21 cellular contexts compared by ENCODE assay signal in the genomic region with DNA sequence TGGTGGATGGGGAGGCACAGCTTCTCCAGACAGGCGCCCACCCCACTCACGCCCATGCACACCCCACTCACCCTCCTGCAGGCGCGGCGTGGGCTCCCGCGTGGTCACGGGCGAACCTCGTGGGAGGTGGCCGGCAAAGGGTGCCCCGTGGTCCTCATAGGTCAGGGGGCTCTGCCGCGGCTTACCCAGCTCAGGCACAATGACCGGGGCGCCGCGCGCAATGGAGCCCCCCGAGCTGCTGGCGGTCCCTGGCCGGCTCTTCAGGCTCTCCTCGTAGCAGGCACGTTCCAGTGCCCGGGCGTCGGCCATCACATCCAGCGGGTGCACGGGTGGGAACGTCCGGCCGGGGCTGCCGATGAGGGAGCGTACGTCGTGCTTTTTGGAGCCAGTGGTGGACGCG. TPM values are rescaled to one million over a fixed set of nuclear protein-coding genes. Genes with fewer than 3 reads are reported as not detected.
DNase-seq lines count a peak whose midpoint lies in the region; ATAC-seq, FAIRE-seq and TF ChIP-seq lines count a peak whose summit lies in the region.
"Had no signal": no experiment of that assay in that cellular context is flagged by ENCODE, and none has a peak within 500 bp of the region (broad histone marks: within the 10 kb centered on the region; RNA-seq: fewer than 3 reads in every experiment).

No MANE protein-coding gene starts in this region.

- TF ChIP-seq RAD21 in IMR-90 (IDR thresholded peaks at IDR 0.05; ENCODE audit: low read length), result no peak

- H2AFZ ChIP-seq in IMR-90 (replicated peaks; ENCODE audit: low read length, poor library complexity), result no peak overlapping the region
- no peak overlapping the region for H2AFZ ChIP-seq in neuronal stem cell (ENCODE audit: low read length)

- peak overlapping the region; percentile 26 for H2AK9ac ChIP-seq in IMR-90 (replicated peaks; ENCODE audit: low read depth, low read length, poor library complexity)

- H3K79me1 ChIP-seq in IMR-90 (ENCODE audit: low read depth in 1 of 2, low read length in 2 of 2) (peaks cover 43 to 52% of the 10 kb centered on the region in 2 experiments), neuronal stem cell (ENCODE audit: low read depth, low read length) (peaks cover 15% of the 10 kb centered on the region)

- no peak for DNase-seq in IMR-90
- no peak for DNase-seq in RWPE1 (ENCODE audit: low spot score)
- DNase-seq in kidney, result peak; percentile 73
- no peak for DNase-seq in neuronal stem cell (ENCODE audit: low spot score)
- DNase-seq in DMS53 treated with DMSO at 0.1 percent for 48 hours (lab: John Stamatoyannopoulos, UW; ENCODE audit: unreplicated experiment), result no peak
- DNase-seq in T-helper 9 cell, result no peak
- DNase-seq in NCI-H2029 treated with DMSO at 0.1 percent for 48 hours (lab: John Stamatoyannopoulos, UW), result no peak
- DNase-seq: C1 segment of cervical spinal cord; CD4-positive, alpha-beta memory T cell; DMS 273 treated with DMSO at 0.1 percent for 48 hours; DMS79 treated with DMSO at 0.1 percent for 48 hours; GF-D8; GOT3 had no signal

- H3K23ac ChIP-seq in IMR-90 (ENCODE audit: low read depth, low read length), result no peak overlapping the region
- peak overlapping the region; percentile 43 for H3K23ac ChIP-seq in neuronal stem cell (ENCODE audit: low read depth, low read length, poor library complexity)

- H4K91ac ChIP-seq in IMR-90 (ENCODE audit: insufficient read depth, low read depth, low read length) (no peak overlapping the region), neuronal stem cell (ENCODE audit: low read depth, low read length, poor library complexity) (no peak overlapping the region)

- CTCF ChIA-PET in IMR-90 (lab: Yijun Ruan, JAX) (no interaction called here), RWPE1 (lab: Yijun Ruan, JAX) (interaction anchor here (1.2 kb wide), 1 partner anchor 12 kb away, joined by 3 read pairs; no protein-coding TSS in a partner anchor)

- H2BK120ac ChIP-seq in IMR-90 (ENCODE audit: low read depth, low read length) (no peak overlapping the region), neuronal stem cell (ENCODE audit: low read depth, low read length) (no peak overlapping the region)

- H3K9ac ChIP-seq in IMR-90 (ENCODE audit: low read depth, low read length) (no peak overlapping the region), kidney (ENCODE audit: low read length in 2 of 2) (no peak overlapping the region), neuronal stem cell (ENCODE audit: low read depth, low read length, poor library complexity) (peak overlapping the region; percentile 77)

- peaks cover 17% of the 10 kb centered on the region; the same call in 1 of the 2 replicates for H4K20me1 ChIP-seq in IMR-90 (ENCODE audit: insufficient read depth, low read length)

- in situ Hi-C loops in IMR-90 (cut with MboI; ENCODE audit: low sequenced_read_pairs), result no loop called here

- no peak overlapping the region for H2BK15ac ChIP-seq in IMR-90 (ENCODE audit: low read depth, low read length)
- H2BK15ac ChIP-seq in neuronal stem cell (ENCODE audit: low read length), result peak overlapping the region; percentile 17

- dilution Hi-C loops in IMR-90 (cut with HindIII; ENCODE audit: low sequenced_read_pairs, unreplicated experiment), result no loop called here

- H3K4me2 ChIP-seq in IMR-90 (ENCODE audit: low read depth, low read length) (no peak overlapping the region), neuronal stem cell (ENCODE audit: insufficient read depth, low read length, poor library complexity, severe bottlenecking) (no peak overlapping the region)

- no peak overlapping the region for H4K5ac ChIP-seq in IMR-90 (ENCODE audit: low read depth, low read length)

- no peak overlapping the region for H4K8ac ChIP-seq in IMR-90 (ENCODE audit: low read depth in 2 of 2, low read length in 2 of 2)
- H4K8ac ChIP-seq in neuronal stem cell (ENCODE audit: low read depth, low read length), result no peak overlapping the region

- H2BK5ac ChIP-seq in IMR-90 (ENCODE audit: low read depth, low read length, poor library complexity, severe bottlenecking) (no peak overlapping the region), neuronal stem cell (ENCODE audit: low read length) (peak overlapping the region; percentile 87)

- H3K27me3 ChIP-seq in IMR-90 (ENCODE audit: control insufficient read depth, insufficient read depth, low read length) (no peaks in the 10 kb centered on the region), neuronal stem cell (ENCODE audit: control insufficient read depth in 3 of 3, insufficient read depth in 3 of 3, low read depth in 1 of 3, low read length in 3 of 3) (no peaks in the 10 kb centered on the region)

- H3K36me3 ChIP-seq in IMR-90 (ENCODE audit: control insufficient read depth, insufficient read depth, low read length), result peaks cover 83% of the 10 kb centered on the region
- H3K36me3 ChIP-seq in kidney (ENCODE audit: control insufficient read depth in 1 of 2, insufficient read depth in 2 of 2, low read length in 2 of 2), result peaks cover 37 to 55% of the 10 kb centered on the region in 2 donors
- H3K36me3 ChIP-seq in neuronal stem cell (replicated peaks in 1 of 2; ENCODE audit: control insufficient read depth in 2 of 2, insufficient read depth in 2 of 2, low read length in 2 of 2), result peaks cover 49 to 78% of the 10 kb centered on the region in 2 donors

- no peak for TF ChIP-seq POLR2A in IMR-90 (IDR thresholded peaks at IDR 0.05; ENCODE audit: low read depth, low read length)

- H3K9me1 ChIP-seq in IMR-90 (ENCODE audit: insufficient read depth, low read length), result no peaks in the 10 kb centered on the region

- H3K4me3 ChIP-seq in IMR-90 (ENCODE audit: insufficient read depth, low read depth, low read length) (no peak overlapping the region), kidney (ENCODE audit: low read length in 2 of 2) (no peak overlapping the region), neuronal stem cell (ENCODE audit: low read length in 2 of 2) (no peak overlapping the region)
- H3K4me3 ChIP-seq: HAP-1 had no signal

- POLR2A ChIA-PET in IMR-90 (lab: Charles Lee; ENCODE audit: unreplicated experiment), result no interaction called here
- POLR2A ChIA-PET in RWPE1 (lab: Yijun Ruan, JAX; ENCODE audit: low non-redundant PET), result no interaction called here

- 97% methylated on average over 32 of the region's 38 CpGs; no CpG with 5 or more reads in 1 of the 2 experiments for WGBS in IMR-90 (ENCODE audit: extremely low coverage in 2 of 2, insufficient read length in 1 of 2), 2 experiments
- WGBS in neuronal stem cell (ENCODE audit: extremely low coverage in 2 of 2, insufficient read length in 2 of 2, insufficient replicate concordance in 1 of 2), 2 donors, result no CpG with 5 or more reads among the region's 38 CpGs

- TF ChIP-seq CTCF in IMR-90 (conservative IDR thresholded peaks at IDR 0.05; ENCODE audit: low read depth, low read length) (no peak), RWPE1 (conservative IDR thresholded peaks at IDR 0.05; ENCODE audit: low read depth) (no peak), kidney (IDR thresholded peaks at IDR 0.05; ENCODE audit: borderline replicate concordance, extremely low read depth, insufficient read depth) (no peak)

- no peaks in the 10 kb centered on the region for H3K9me3 ChIP-seq in IMR-90 (ENCODE audit: control insufficient read depth, insufficient read depth, low read length)
- no peaks in the 10 kb centered on the region for H3K9me3 ChIP-seq in kidney (ENCODE audit: control insufficient read depth in 1 of 2, low read length in 2 of 2)
- H3K9me3 ChIP-seq in neuronal stem cell (replicated peaks in 1 of 2; ENCODE audit: control insufficient read depth in 2 of 2, insufficient read depth in 1 of 2, low read depth in 1 of 2, low read length in 2 of 2), result peaks cover 0 to 3% of the 10 kb centered on the region in 2 donors
- H3K9me3 ChIP-seq: HAP-1 had no signal

- no peak overlapping the region for H2AK5ac ChIP-seq in IMR-90 (ENCODE audit: low read depth, low read length)
- H2AK5ac ChIP-seq in neuronal stem cell (ENCODE audit: low read depth, low read length), result peak overlapping the region; percentile 84

- BruUV-seq in IMR-90 (replicated peaks; lab: Mats Ljungman, UMichigan), result no TSS peak

- H3K56ac ChIP-seq in IMR-90 (ENCODE audit: extremely low read depth, insufficient read depth, low read length), result no peak overlapping the region

- H2BK20ac ChIP-seq in IMR-90 (ENCODE audit: low read depth, low read length), result no peak overlapping the region

- no peak overlapping the region for H3K18ac ChIP-seq in IMR-90 (ENCODE audit: low read depth, low read length)
- peak overlapping the region; percentile 91 for H3K18ac ChIP-seq in neuronal stem cell (ENCODE audit: low read length)

- H3K27ac ChIP-seq in IMR-90 (ENCODE audit: insufficient read depth, low read length) (no peak overlapping the region), RWPE1 (peak overlapping the region; percentile 20), kidney (ENCODE audit: low read depth in 2 of 2, low read length in 2 of 2) (no peak overlapping the region), neuronal stem cell (replicated peaks; ENCODE audit: low read length) (no peak overlapping the region)

- intact Hi-C loops in IMR-90 (cut with micrococcal nuclease) (no loop called here), kidney (cut with DNase I) (no loop called here)

- H3K4me1 ChIP-seq in IMR-90 (ENCODE audit: control insufficient read depth, insufficient read depth, low read length) (no peaks in the 10 kb centered on the region), kidney (ENCODE audit: control insufficient read depth in 1 of 2, insufficient read depth in 1 of 2, low read depth in 1 of 2, low read length in 2 of 2) (no peaks in the 10 kb centered on the region), neuronal stem cell (ENCODE audit: control insufficient read depth in 2 of 2, insufficient read depth in 1 of 2, low read depth in 1 of 2, low read length in 2 of 2) (peaks cover 0 to 3% of the 10 kb centered on the region in 2 donors)
- H3K4me1 ChIP-seq: HAP-1 had no signal

- ATAC-seq in IMR-90 (ENCODE audit: low read depth), result no peak
- ATAC-seq in GM21360 (IDR thresholded peaks at IDR 0.05; ENCODE audit: unreplicated experiment), result no peak

- peak overlapping the region; percentile 84 for H2BK12ac ChIP-seq in neuronal stem cell (ENCODE audit: low read length)

- H3K4ac ChIP-seq in IMR-90 (ENCODE audit: low read depth, low read length) (no peak overlapping the region), neuronal stem cell (ENCODE audit: low read length) (no peak overlapping the region)

- no peak overlapping the region for H3K14ac ChIP-seq in IMR-90 (replicated peaks; ENCODE audit: low read depth, low read length)
- no peak overlapping the region for H3K14ac ChIP-seq in neuronal stem cell (ENCODE audit: low read length)

- no peak for FAIRE-seq in kidney (lab: Jason Lieb, UNC)
- FAIRE-seq: D721Med, GM12891, GM18507, H54 had no signal

TF ChIP-seq in IMR-90, 13 proteins besides CTCF, POLR2A, EP300 and RAD21 (continues in another document):
- no peak for TF ChIP-seq MAFK (IDR thresholded peaks at IDR 0.05; ENCODE audit: low read depth, low read length)
- no peak for TF ChIP-seq MXI1 (IDR thresholded peaks at IDR 0.05; ENCODE audit: borderline replicate concordance, low read depth, low read length)

RNA-seq across cellular contexts. Expression of a gene that starts 49.6 kb away (rescaled TPM):
- total RNA-seq in IMR-90 (2012; rRNA removed), result not detected in 2 replicates
- polyA plus RNA-seq in IMR-90 (2012; rRNA removed), result not detected in 2 replicates
- not detected in 2 replicates for polyA plus RNA-seq in IMR-90 (2012; cell fraction: cytosol; rRNA removed)
- not detected in 2 replicates for polyA plus RNA-seq in IMR-90 (2012; cell fraction: nucleus; rRNA removed; ENCODE audit: low replicate concordance)
- 0.76 TPM for total RNA-seq in kidney
- 0.82 TPM for polyA plus RNA-seq in kidney (ENCODE audit: insufficient read depth, low read depth, low replicate concordance)
- polyA plus RNA-seq in neuronal stem cell (2013, experiment 1 of 2), result 1.5 TPM
- 2.0 TPM for polyA plus RNA-seq in neuronal stem cell (2013, experiment 2 of 2)
- total RNA-seq: A172; CD4-positive, alpha-beta memory T cell had no signal
- polyA plus RNA-seq: BJ; CD4-positive, alpha-beta memory T cell had no signal
